Comparison of ENCODE assay signal across 1 cellular context in the genomic region with DNA sequence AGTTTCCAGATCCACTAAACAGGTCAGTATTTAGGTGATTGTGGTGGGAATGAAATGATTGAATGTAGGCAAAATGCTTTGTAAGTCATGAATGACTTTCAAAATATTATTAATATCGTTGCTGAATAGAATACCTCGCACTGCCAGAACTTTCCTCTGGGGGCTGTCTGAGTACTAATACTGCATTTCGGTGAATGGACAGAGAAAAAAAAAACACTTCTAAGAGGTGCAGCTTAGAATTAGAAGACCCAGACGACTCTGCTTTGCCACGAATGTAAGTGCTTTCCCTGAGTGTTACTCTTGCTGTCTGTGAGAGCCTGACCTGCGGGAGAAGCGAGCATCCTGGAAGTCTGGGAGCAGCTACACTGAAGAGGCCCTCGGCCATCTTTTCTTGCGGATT.
TF ChIP-seq lines count a peak whose summit lies in the region.

No MANE protein-coding gene starts in this region.

TF ChIP-seq in SK-N-SH, 30 proteins besides CTCF, POLR2A, EP300 and RAD21 (continued from another document):
- TF ChIP-seq, protein P1, sequence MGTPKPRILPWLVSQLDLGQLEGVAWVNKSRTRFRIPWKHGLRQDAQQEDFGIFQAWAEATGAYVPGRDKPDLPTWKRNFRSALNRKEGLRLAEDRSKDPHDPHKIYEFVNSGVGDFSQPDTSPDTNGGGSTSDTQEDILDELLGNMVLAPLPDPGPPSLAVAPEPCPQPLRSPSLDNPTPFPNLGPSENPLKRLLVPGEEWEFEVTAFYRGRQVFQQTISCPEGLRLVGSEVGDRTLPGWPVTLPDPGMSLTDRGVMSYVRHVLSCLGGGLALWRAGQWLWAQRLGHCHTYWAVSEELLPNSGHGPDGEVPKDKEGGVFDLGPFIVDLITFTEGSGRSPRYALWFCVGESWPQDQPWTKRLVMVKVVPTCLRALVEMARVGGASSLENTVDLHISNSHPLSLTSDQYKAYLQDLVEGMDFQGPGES (IDR thresholded peaks at IDR 0.05; ENCODE audit: low read depth, low read length), result no peak
- no peak for TF ChIP-seq YY1 (IDR thresholded peaks at IDR 0.05; ENCODE audit: low read depth)
- no peak for TF ChIP-seq GATA2 (CRISPR knock-in tag; IDR thresholded peaks at IDR 0.05)
- no peak for TF ChIP-seq ELF1 (IDR thresholded peaks at IDR 0.05)
- no peak for TF ChIP-seq NRF1 (IDR thresholded peaks at IDR 0.05; ENCODE audit: low read depth, low read length)
- no peak for TF ChIP-seq EZH2phosphoT487 (IDR thresholded peaks at IDR 0.05; ENCODE audit: borderline replicate concordance, low read depth)
- TF ChIP-seq, protein P2, sequence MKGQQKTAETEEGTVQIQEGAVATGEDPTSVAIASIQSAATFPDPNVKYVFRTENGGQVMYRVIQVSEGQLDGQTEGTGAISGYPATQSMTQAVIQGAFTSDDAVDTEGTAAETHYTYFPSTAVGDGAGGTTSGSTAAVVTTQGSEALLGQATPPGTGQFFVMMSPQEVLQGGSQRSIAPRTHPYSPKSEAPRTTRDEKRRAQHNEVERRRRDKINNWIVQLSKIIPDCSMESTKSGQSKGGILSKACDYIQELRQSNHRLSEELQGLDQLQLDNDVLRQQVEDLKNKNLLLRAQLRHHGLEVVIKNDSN (IDR thresholded peaks at IDR 0.05; ENCODE audit: borderline replicate concordance, low read depth), result no peak
- TF ChIP-seq NFIC (IDR thresholded peaks at IDR 0.05; ENCODE audit: borderline replicate concordance), result no peak
TF ChIP-seq in SK-N-SH: peak in this region for 0.
